8 cellular contexts compared by ENCODE assay signal in the genomic region with DNA sequence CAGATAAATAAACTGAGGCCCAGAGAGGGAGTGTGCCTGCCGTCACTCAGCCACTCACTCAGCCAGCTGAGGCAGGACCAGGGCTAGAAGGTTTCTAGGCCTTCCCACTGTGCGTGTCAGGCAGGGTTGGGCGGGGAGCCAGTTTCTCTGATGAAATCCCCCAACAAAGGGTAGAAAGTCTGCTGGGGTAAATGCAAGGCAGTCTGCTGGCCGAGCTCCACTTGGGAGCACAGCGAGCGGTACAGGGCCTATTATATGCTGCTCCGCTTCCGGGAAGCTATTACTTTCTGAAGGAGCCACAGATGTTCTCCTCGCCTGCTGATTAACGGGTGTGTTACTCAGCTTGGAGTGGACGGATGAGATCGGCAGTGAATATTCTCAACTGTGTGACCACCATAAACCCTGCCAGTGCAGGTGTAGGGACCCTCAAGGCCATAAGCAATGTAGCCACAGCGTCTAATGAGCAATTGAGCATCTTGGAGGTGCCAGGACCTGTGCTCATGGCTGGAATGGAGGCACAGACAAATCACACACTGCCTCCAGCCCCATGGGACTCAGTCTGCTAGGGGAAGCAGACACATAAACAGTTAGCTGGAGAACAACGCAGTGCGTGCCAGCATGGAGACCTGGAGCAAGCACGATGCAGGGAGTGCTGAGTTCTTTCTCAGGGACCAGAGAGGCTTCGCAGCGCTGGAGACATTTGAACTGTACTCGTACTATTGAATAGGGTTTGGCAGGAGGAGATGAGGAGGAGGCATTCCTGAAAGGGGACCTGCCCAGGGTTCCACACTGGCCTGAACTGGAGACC. TPM values are rescaled to one million over a fixed set of nuclear protein-coding genes. Genes with fewer than 3 reads are reported as not detected.
DNase-seq lines count a peak whose midpoint lies in the region; ATAC-seq and TF ChIP-seq lines count a peak whose summit lies in the region.

No MANE protein-coding gene starts in this region.

- peak overlapping the region in 10 of 11 experiments; percentile 25 to 88 (median 74); a peak in 20 of 22 replicates for H3K27ac ChIP-seq in BLaER1 treated with 17β-estradiol and CSF1 and Interleukin-3, amounts not matched to agents 10 nM and 100 nM
- no peak overlapping the region for H3K27ac ChIP-seq in neural progenitor cell

- DNase-seq in NCI-H446 (lab: John Stamatoyannopoulos, UW): peak; percentile 91 to 96
- peak; percentile 31 for DNase-seq in epithelial cell of esophagus (ENCODE audit: low read depth)
- peak; percentile 82 for DNase-seq in neural progenitor cell (ENCODE audit: low spot score)
- no peak for DNase-seq in activated CD4-positive, alpha-beta memory T cell treated with anti-CD3 and anti-CD28 coated beads for 36 hours
- DNase-seq in stimulated activated naive CD8-positive, alpha-beta T cell treated with anti-CD3 and anti-CD28 coated beads, Interleukin-15, amount 100 ng/mL, for 72 hours: no peak
- no peak for DNase-seq in HuH-7.5 (ENCODE audit: low spot score)

- peaks cover 47 to 97% (median 77%) of the 10 kb centered on the region in 10 experiments for H3K4me1 ChIP-seq in BLaER1 treated with 17β-estradiol and CSF1 and Interleukin-3, amounts not matched to agents 10 nM and 100 nM
- H3K4me1 ChIP-seq in neural progenitor cell: peaks cover 23% of the 10 kb centered on the region

- peak overlapping the region in 1 of 10 experiments; percentile 19; a peak in 1 of 20 replicates for H3K4me3 ChIP-seq in BLaER1 treated with 17β-estradiol and CSF1 and Interleukin-3, amounts not matched to agents 10 nM and 100 nM
- H3K4me3 ChIP-seq in epithelial cell of esophagus (ENCODE audit: low read length): no peak overlapping the region
- H3K4me3 ChIP-seq in neural progenitor cell: no peak overlapping the region

- peak overlapping the region; percentile 47 to 91 (median 77) for H3K4me2 ChIP-seq in BLaER1 treated with 17β-estradiol and CSF1 and Interleukin-3, amounts not matched to agents 10 nM and 100 nM
- H3K4me2 ChIP-seq in neural progenitor cell: peak overlapping the region; percentile 28

- no peaks in the 10 kb centered on the region for H3K36me3 ChIP-seq in BLaER1 treated with 17β-estradiol and CSF1 and Interleukin-3, amounts not matched to agents 10 nM and 100 nM
- H3K36me3 ChIP-seq in neural progenitor cell: no peaks in the 10 kb centered on the region

- CTCF ChIA-PET in activated CD4-positive, alpha-beta memory T cell treated with anti-CD3 and anti-CD28 coated beads for 36 hours (lab: Charles Lee): no interaction called here

- TF ChIP-seq CTCF in epithelial cell of esophagus (IDR thresholded peaks at IDR 0.05; ENCODE audit: insufficient read depth, low read depth, low read length, missing control alignments): no peak
- no peak for TF ChIP-seq CTCF in neural progenitor cell (IDR thresholded peaks at IDR 0.05)

- no peaks in the 10 kb centered on the region for H3K9me3 ChIP-seq in BLaER1 treated with 17β-estradiol and CSF1 and Interleukin-3, amounts not matched to agents 10 nM and 100 nM (replicated peaks in 1 of 11)
- H3K9me3 ChIP-seq in neural progenitor cell (ENCODE audit: low read depth): no peaks in the 10 kb centered on the region

- H2AFZ ChIP-seq in neural progenitor cell (replicated peaks): no peak overlapping the region

- H3K9ac ChIP-seq in BLaER1 treated with 17β-estradiol and CSF1 and Interleukin-3, amounts not matched to agents 10 nM and 100 nM: peak overlapping the region in 9 of 11 experiments; percentile 36 to 72 (median 58); a peak in 18 of 22 replicates
- H3K9ac ChIP-seq in neural progenitor cell: no peak overlapping the region

- H3K4me3 Mint-ChIP-seq in neural progenitor cell: peak overlapping the region; percentile 57
- H3K4me3 Mint-ChIP-seq in activated CD4-positive, alpha-beta memory T cell treated with anti-CD3 and anti-CD28 coated beads for 36 hours: no peak overlapping the region
- no peak overlapping the region for H3K4me3 Mint-ChIP-seq in stimulated activated naive CD8-positive, alpha-beta T cell treated with anti-CD3 and anti-CD28 coated beads, Interleukin-15, amount 100 ng/mL, for 72 hours

- H3K4me1 Mint-ChIP-seq in neural progenitor cell: peaks cover 69% of the 10 kb centered on the region
- H3K4me1 Mint-ChIP-seq in activated CD4-positive, alpha-beta memory T cell treated with anti-CD3 and anti-CD28 coated beads for 36 hours (ENCODE audit: low read depth): no peaks in the 10 kb centered on the region
- no peaks in the 10 kb centered on the region for H3K4me1 Mint-ChIP-seq in stimulated activated naive CD8-positive, alpha-beta T cell treated with anti-CD3 and anti-CD28 coated beads, Interleukin-15, amount 100 ng/mL, for 72 hours

- H3K9me3 Mint-ChIP-seq in neural progenitor cell: no peaks in the 10 kb centered on the region
- no peaks in the 10 kb centered on the region for H3K9me3 Mint-ChIP-seq in activated CD4-positive, alpha-beta memory T cell treated with anti-CD3 and anti-CD28 coated beads for 36 hours
- H3K9me3 Mint-ChIP-seq in stimulated activated naive CD8-positive, alpha-beta T cell treated with anti-CD3 and anti-CD28 coated beads, Interleukin-15, amount 100 ng/mL, for 72 hours: no peaks in the 10 kb centered on the region

- no peaks in the 10 kb centered on the region for H3K27me3 ChIP-seq in BLaER1 treated with 17β-estradiol and CSF1 and Interleukin-3, amounts not matched to agents 10 nM and 100 nM
- H3K27me3 ChIP-seq in neural progenitor cell: no peaks in the 10 kb centered on the region

- H3F3A ChIP-seq in neural progenitor cell (ENCODE audit: low read depth): peaks cover 26% of the 10 kb centered on the region

- no peaks in the 10 kb centered on the region for H3K79me2 ChIP-seq in neural progenitor cell (ENCODE audit: low read depth)

- H3K27ac Mint-ChIP-seq in neural progenitor cell: peak overlapping the region; percentile 95
- no peak overlapping the region for H3K27ac Mint-ChIP-seq in activated CD4-positive, alpha-beta memory T cell treated with anti-CD3 and anti-CD28 coated beads for 36 hours
- H3K27ac Mint-ChIP-seq in stimulated activated naive CD8-positive, alpha-beta T cell treated with anti-CD3 and anti-CD28 coated beads, Interleukin-15, amount 100 ng/mL, for 72 hours: peak overlapping the region in 1 of 2 donors; percentile 89

- ATAC-seq in stimulated activated naive CD8-positive, alpha-beta T cell treated with anti-CD3 and anti-CD28 coated beads, Interleukin-15, amount 100 ng/mL, for 72 hours: no peak
- no peak for ATAC-seq in GM18511 (IDR thresholded peaks at IDR 0.05; ENCODE audit: unreplicated experiment)

- intact Hi-C loops in activated CD4-positive, alpha-beta memory T cell treated with anti-CD3 and anti-CD28 coated beads for 36 hours (cut with micrococcal nuclease): no loop called here

- peaks cover 0 to under 1% (median 0%) of the 10 kb centered on the region in 11 experiments; a peak in 1 of 22 replicates for H4K20me1 ChIP-seq in BLaER1 treated with 17β-estradiol and CSF1 and Interleukin-3, amounts not matched to agents 10 nM and 100 nM
- H4K20me1 ChIP-seq in neural progenitor cell (ENCODE audit: low read depth): no peaks in the 10 kb centered on the region

- no peaks in the 10 kb centered on the region for H3K36me3 Mint-ChIP-seq in neural progenitor cell
- H3K36me3 Mint-ChIP-seq in activated CD4-positive, alpha-beta memory T cell treated with anti-CD3 and anti-CD28 coated beads for 36 hours: no peaks in the 10 kb centered on the region

- peaks cover 5% of the 10 kb centered on the region for H3K27me3 Mint-ChIP-seq in neural progenitor cell (ENCODE audit: insufficient read depth, low read depth)
- H3K27me3 Mint-ChIP-seq in activated CD4-positive, alpha-beta memory T cell treated with anti-CD3 and anti-CD28 coated beads for 36 hours: peaks cover 4% of the 10 kb centered on the region
- peaks cover 10% of the 10 kb centered on the region for H3K27me3 Mint-ChIP-seq in stimulated activated naive CD8-positive, alpha-beta T cell treated with anti-CD3 and anti-CD28 coated beads, Interleukin-15, amount 100 ng/mL, for 72 hours

- POLR2A ChIA-PET in activated CD4-positive, alpha-beta memory T cell treated with anti-CD3 and anti-CD28 coated beads for 36 hours (lab: Charles Lee): no interaction called here

RNA-seq across cellular contexts. Expression of a gene that starts 42.1 kb away (rescaled TPM):
- 1.0 and 3.3 TPM in 2 replicates for total RNA-seq in neural progenitor cell (ENCODE audit: low replicate concordance)
- total RNA-seq in activated CD4-positive, alpha-beta memory T cell treated with anti-CD3 and anti-CD28 coated beads for 36 hours: under 1 TPM; 0.07 to 0.19 TPM

Comparison
In these comparisons a context has a peak if more than half of its experiments do, and no peak if none do; other contexts are left out.
1. DNase-seq: peak in NCI-H446 (2 of 2), epithelial cell of esophagus (single experiment) and neural progenitor cell (single experiment); none in activated CD4-positive, alpha-beta memory T cell treated with anti-CD3 and anti-CD28 coated beads for 36 hours (single experiment), stimulated activated naive CD8-positive, alpha-beta T cell treated with anti-CD3 and anti-CD28 coated beads, Interleukin-15, amount 100 ng/mL, for 72 hours (0 of 2) and HuH-7.5 (single experiment).